Comparison of ENCODE assay signal across 8 cellular contexts in genomic region chr1:223714849-223715709, GRCh38. TPM values are rescaled to one million over a fixed set of nuclear protein-coding genes. Genes with fewer than 3 reads are reported as not detected.
DNase-seq lines count a peak whose midpoint lies in the region; ATAC-seq and TF ChIP-seq lines count a peak whose summit lies in the region.

No MANE protein-coding gene starts in this region.

- no peak for ATAC-seq in effector memory CD8-positive, alpha-beta T cell (replicated peaks)
- ATAC-seq in psoas muscle (peak; percentile 19 to 64 (median 48)), HG03521 (IDR thresholded peaks at IDR 0.05; ENCODE audit: unreplicated experiment) (no peak)

- H3K36me3 Mint-ChIP-seq in T-helper 2 cell treated with Interferon-gamma antibody and Interleukin-4, amounts not matched to agents 5 μg/mL and 100 μg/mL, for 36 hours (ENCODE audit: low read depth), result peaks cover 54% of the 10 kb centered on the region
- peaks cover 39% of the 10 kb centered on the region for H3K36me3 Mint-ChIP-seq in effector memory CD8-positive, alpha-beta T cell (ENCODE audit: insufficient read depth)

- peaks cover 7 to 34% of the 10 kb centered on the region in 2 donors for H3K36me3 ChIP-seq in psoas muscle (ENCODE audit: insufficient read depth in 1 of 2, low read depth in 1 of 2)

- H3K4me3 Mint-ChIP-seq in T-helper 2 cell treated with Interferon-gamma antibody and Interleukin-4, amounts not matched to agents 5 μg/mL and 100 μg/mL, for 36 hours, result peak overlapping the region; percentile 81
- H3K4me3 Mint-ChIP-seq in effector memory CD8-positive, alpha-beta T cell, result peak overlapping the region; percentile 89 to 93

- H3K27me3 ChIP-seq in psoas muscle (ENCODE audit: insufficient read depth in 3 of 3, low read length in 2 of 3), result no peaks in the 10 kb centered on the region

- H3K4me3 ChIP-seq in psoas muscle, result peak overlapping the region; percentile 89

- peaks cover 59% of the 10 kb centered on the region for H3K4me1 Mint-ChIP-seq in T-helper 2 cell treated with Interferon-gamma antibody and Interleukin-4, amounts not matched to agents 5 μg/mL and 100 μg/mL, for 36 hours (ENCODE audit: low read depth)
- peaks cover 59 to 69% of the 10 kb centered on the region in 2 donors for H3K4me1 Mint-ChIP-seq in effector memory CD8-positive, alpha-beta T cell (ENCODE audit: low read depth in 2 of 2)

- H3K27ac ChIP-seq in psoas muscle, result peak overlapping the region; percentile 96

- H3K4me1 ChIP-seq in psoas muscle, result peaks cover 38% of the 10 kb centered on the region

- WGBS in psoas muscle, 3 donors, result 65 to 79% (median 69%) methylated on average over 10 of the region's 10 CpGs

- H3K27ac Mint-ChIP-seq in T-helper 2 cell treated with Interferon-gamma antibody and Interleukin-4, amounts not matched to agents 5 μg/mL and 100 μg/mL, for 36 hours, result peak overlapping the region; percentile 92
- peak overlapping the region; percentile 94 to 95 for H3K27ac Mint-ChIP-seq in effector memory CD8-positive, alpha-beta T cell

- H3K9me3 ChIP-seq in psoas muscle, result no peaks in the 10 kb centered on the region

- no peaks in the 10 kb centered on the region for H3K27me3 Mint-ChIP-seq in T-helper 2 cell treated with Interferon-gamma antibody and Interleukin-4, amounts not matched to agents 5 μg/mL and 100 μg/mL, for 36 hours (ENCODE audit: low read depth)
- H3K27me3 Mint-ChIP-seq in effector memory CD8-positive, alpha-beta T cell, result no peaks in the 10 kb centered on the region

- intact Hi-C loops in psoas muscle (cut with DNase I), result loop anchor here (1.0 to 2.0 kb wide), 2 partner anchors 34 to 130 kb away; partner anchors contain the start of gene TP53BP2 (in 1 of the 2)

- no peaks in the 10 kb centered on the region for H3K9me3 Mint-ChIP-seq in T-helper 2 cell treated with Interferon-gamma antibody and Interleukin-4, amounts not matched to agents 5 μg/mL and 100 μg/mL, for 36 hours
- H3K9me3 Mint-ChIP-seq in effector memory CD8-positive, alpha-beta T cell, result no peaks in the 10 kb centered on the region

- TF ChIP-seq CTCF in psoas muscle (IDR thresholded peaks at IDR 0.05), result no peak

- no peak for DNase-seq in T-helper 2 cell treated with Interferon-gamma antibody and Interleukin-4, amounts not matched to agents 5 μg/mL and 100 μg/mL, for 36 hours (ENCODE audit: low spot score)
- DNase-seq in T-helper 2 cell, result no peak
- DNase-seq in OCI-M1 (lab: John Stamatoyannopoulos, UW), result peak; percentile 77
- DNase-seq in effector memory CD8-positive, alpha-beta T cell, result no peak
- DNase-seq in psoas muscle, result peak in 1 of 2 donors; percentile 36
- DNase-seq in middle frontal gyrus (ENCODE audit: extremely low spot score, low spot score), result no peak
- no peak for DNase-seq in foreskin melanocyte

RNA-seq across cellular contexts. Expression of gene CAPN2, which starts 2.7 kb away (rescaled TPM):
- 100 to 1,000 TPM in 3 of 4 donors, 10 to 100 TPM in 1; 77.1 to 151 (median 105) TPM for total RNA-seq in psoas muscle
- polyA plus RNA-seq in psoas muscle, result 100 to 1,000 TPM in 1 of 3 donors, 10 to 100 TPM in 2; 47.6 to 157 (median 73.2) TPM

RNA-seq across cellular contexts. Expression of gene CAPN8, which starts 49.6 kb away (rescaled TPM):
- 1 to 10 TPM in 2 of 4 donors, under 1 TPM in 1, not detected in 1; 0.78 to 5.4 (median 2.1) TPM for total RNA-seq in psoas muscle
- polyA plus RNA-seq in psoas muscle, result under 1 TPM in 2 of 3 donors, not detected in 1; 0.04 to 0.09 TPM

Comparison
In these comparisons a context has a peak if more than half of its experiments do, and no peak if none do; other contexts are left out.
1. ATAC-seq: peak in psoas muscle (4 of 4); none in effector memory CD8-positive, alpha-beta T cell (single experiment) and HG03521 (single experiment).